In the genomic region with DNA sequence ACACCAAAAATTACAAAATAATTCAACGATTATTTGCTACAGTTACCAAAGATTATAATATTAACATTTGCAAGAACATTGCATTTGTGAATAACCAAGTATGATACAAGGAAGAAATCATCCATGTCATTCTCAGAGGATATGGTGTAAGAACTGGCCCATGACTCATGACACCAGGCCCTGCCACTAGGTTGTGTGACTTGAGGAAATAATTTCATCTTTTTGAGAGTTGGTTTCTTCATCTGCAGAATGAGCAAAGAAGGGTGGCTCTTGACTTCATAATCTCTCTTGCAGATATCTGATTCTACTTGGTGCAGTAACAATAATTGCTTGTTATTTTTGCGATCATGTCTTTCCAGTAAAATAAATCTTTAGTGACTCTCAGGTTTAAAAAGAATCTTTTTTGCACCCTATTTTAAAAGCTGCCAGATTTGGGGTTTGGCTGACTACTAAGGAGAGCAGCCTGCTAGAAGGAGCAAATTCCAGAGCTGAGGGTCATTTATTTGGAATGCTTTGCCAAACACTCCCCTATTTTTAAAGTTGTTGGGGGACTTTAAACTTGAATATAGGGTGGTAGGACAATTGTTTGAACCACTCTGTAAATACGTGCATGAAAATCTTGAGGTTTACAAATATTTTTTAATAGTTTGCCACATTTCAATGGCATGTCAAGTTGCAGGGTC, we compare ENCODE assay signal across 13 cellular contexts. TPM values are rescaled to one million over a fixed set of nuclear protein-coding genes. Genes with fewer than 3 reads are reported as not detected.
A peak's percentile ranks its signal among the peaks of the same experiment; 100 is the strongest.
DNase-seq lines count a peak whose midpoint lies in the region; ATAC-seq and TF ChIP-seq lines count a peak whose summit lies in the region.
"Had no signal": no experiment of that assay in that cellular context is flagged by ENCODE, and none has a peak within 500 bp of the region (broad histone marks: within the 10 kb centered on the region; RNA-seq: fewer than 3 reads in every experiment).

No MANE protein-coding gene starts in this region.

- DNase-seq in MCF 10A (ENCODE audit: unreplicated experiment): peak; percentile 79
- DNase-seq in breast epithelium (ENCODE audit: low spot score in 2 of 2): no peak
- DNase-seq in SJSA1 (ENCODE audit: low read depth in 1 of 2, low spot score in 2 of 2): peak in 1 of 2 experiments; percentile 28
- DNase-seq in foreskin keratinocyte: peak in 1 of 2 donors; percentile 17
- DNase-seq in upper lobe of right lung: no peak
- no peak for DNase-seq in T-cell
- DNase-seq: activated naive CD4-positive, alpha-beta T cell treated with Interleukin-2 at 50 U/mL for 16 hours; BE2C; NCI-H446 treated with DMSO at 0.1 percent for 48 hours; stimulated activated naive CD4-positive, alpha-beta T cell had no signal

- ATAC-seq in foreskin keratinocyte: peak; percentile 39
- peak; percentile 80 for ATAC-seq in upper lobe of right lung
- ATAC-seq in HG03342 (IDR thresholded peaks at IDR 0.05; ENCODE audit: unreplicated experiment): no peak
- ATAC-seq in T-cell (replicated peaks in 1 of 4): no peak
- ATAC-seq in GM18505 (IDR thresholded peaks at IDR 0.05; ENCODE audit: unreplicated experiment): no peak

- H3K9me3 Mint-ChIP-seq in MCF 10A (ENCODE audit: unreplicated experiment): no peaks in the 10 kb centered on the region
- H3K9me3 Mint-ChIP-seq in T-cell: no peaks in the 10 kb centered on the region
- H3K9me3 Mint-ChIP-seq: memory B cell had no signal

- CTCF ChIA-PET in MCF 10A (lab: Yijun Ruan, JAX): interaction anchor here (0.7 to 1.4 kb wide), 3 partner anchors 44 to 137 kb away, joined by 3 to 4 read pairs (median 3); no protein-coding TSS in a partner anchor
- CTCF ChIA-PET in T-cell (lab: Charles Lee): no interaction called here

- no peaks in the 10 kb centered on the region for H3K4me1 ChIP-seq in breast epithelium
- peaks cover 70% of the 10 kb centered on the region for H3K4me1 ChIP-seq in SJSA1 (replicated peaks)
- H3K4me1 ChIP-seq in foreskin keratinocyte: peaks cover 10% of the 10 kb centered on the region
- H3K4me1 ChIP-seq in upper lobe of right lung: peaks cover 56% of the 10 kb centered on the region

- H3K27me3 ChIP-seq in breast epithelium (no peaks in the 10 kb centered on the region), SJSA1 (replicated peaks) (no peaks in the 10 kb centered on the region), foreskin keratinocyte (no peaks in the 10 kb centered on the region), upper lobe of right lung (no peaks in the 10 kb centered on the region)
- H3K27me3 ChIP-seq: BE2C had no signal

- POLR2A ChIA-PET in MCF 10A (lab: Yijun Ruan, JAX): interaction anchor here (0.5 to 6.0 kb wide), 3 partner anchors 8 to 178 kb away, joined by 3 to 51 read pairs (median 3); partner anchors contain the start of gene ITGA2
- POLR2A ChIA-PET in T-cell (lab: Charles Lee): no interaction called here

- no TSS peak for BruUV-seq in MCF 10A (replicated peaks; lab: Mats Ljungman, UMichigan)

- no peak for TF ChIP-seq CTCF in MCF 10A (IDR thresholded peaks at IDR 0.05; ENCODE audit: unreplicated experiment)
- TF ChIP-seq CTCF in breast epithelium (IDR thresholded peaks at IDR 0.05): no peak
- TF ChIP-seq CTCF in foreskin keratinocyte (conservative IDR thresholded peaks at IDR 0.05): no peak
- no peak for TF ChIP-seq CTCF in upper lobe of right lung (IDR thresholded peaks at IDR 0.05)

- H3K9me3 ChIP-seq in breast epithelium (no peaks in the 10 kb centered on the region), SJSA1 (replicated peaks) (no peaks in the 10 kb centered on the region), upper lobe of right lung (no peaks in the 10 kb centered on the region)
- H3K9me3 ChIP-seq: BE2C had no signal

- H3K36me3 ChIP-seq in breast epithelium: no peaks in the 10 kb centered on the region
- H3K36me3 ChIP-seq in SJSA1: no peaks in the 10 kb centered on the region
- H3K36me3 ChIP-seq in upper lobe of right lung: no peaks in the 10 kb centered on the region

- no peak for TF ChIP-seq POLR2A in breast epithelium (IDR thresholded peaks at IDR 0.05)
- no peak for TF ChIP-seq POLR2A in GM18505 (IDR thresholded peaks at IDR 0.05; ENCODE audit: borderline replicate concordance, extremely low read depth, insufficient read depth, insufficient read length)

- H3K27ac Mint-ChIP-seq in MCF 10A (ENCODE audit: low read depth, unreplicated experiment) (no peak overlapping the region), T-cell (no peak overlapping the region)
- H3K27ac Mint-ChIP-seq: memory B cell had no signal

- no peak overlapping the region for H3K27ac ChIP-seq in breast epithelium
- H3K27ac ChIP-seq in SJSA1: peak overlapping the region; percentile 67
- no peak overlapping the region for H3K27ac ChIP-seq in foreskin keratinocyte
- H3K27ac ChIP-seq in upper lobe of right lung: no peak overlapping the region

- H3K36me3 Mint-ChIP-seq in MCF 10A (ENCODE audit: insufficient read depth, unreplicated experiment) (peaks cover 2% of the 10 kb centered on the region), T-cell (no peaks in the 10 kb centered on the region)
- H3K36me3 Mint-ChIP-seq: memory B cell had no signal

- H3K27me3 Mint-ChIP-seq in MCF 10A (ENCODE audit: insufficient read depth, unreplicated experiment) (no peaks in the 10 kb centered on the region), T-cell (no peaks in the 10 kb centered on the region)

- no peak overlapping the region for H3K4me3 ChIP-seq in breast epithelium
- no peak overlapping the region for H3K4me3 ChIP-seq in SJSA1
- H3K4me3 ChIP-seq in upper lobe of right lung: no peak overlapping the region

- H3K4me3 Mint-ChIP-seq in MCF 10A (ENCODE audit: unreplicated experiment): no peak overlapping the region
- no peak overlapping the region for H3K4me3 Mint-ChIP-seq in T-cell
- H3K4me3 Mint-ChIP-seq: memory B cell had no signal

- peaks cover 13% of the 10 kb centered on the region for H3K4me1 Mint-ChIP-seq in MCF 10A (ENCODE audit: insufficient read depth, unreplicated experiment)
- peaks cover 0 to 4% (median 2%) of the 10 kb centered on the region in 3 donors for H3K4me1 Mint-ChIP-seq in T-cell
- H3K4me1 Mint-ChIP-seq: memory B cell had no signal

- intact Hi-C loops in MCF 10A (cut with micrococcal nuclease): loop anchor here (10.0 kb wide), 1 partner anchor 54 kb away; no protein-coding TSS in a partner anchor
- intact Hi-C loops in breast epithelium (cut with DNase I; ENCODE audit: low total_unique reads): no loop called here
- intact Hi-C loops in upper lobe of right lung (cut with DNase I): no loop called here

RNA-seq across cellular contexts. Expression of gene ITGA1, which starts 23.5 kb away (rescaled TPM):
- 5.3 and 7.7 TPM in 2 replicates for total RNA-seq in MCF 10A (2022)
- 10 to 100 TPM; 26.2 to 49.2 (median 36.6) TPM for total RNA-seq in breast epithelium
- total RNA-seq in SJSA1 (2014; rRNA removed; shearing (Covaris generic)): 27.4 and 27.5 TPM in 2 replicates
- total RNA-seq in foreskin keratinocyte: 2.5 and 7.6 TPM in 2 replicates
- polyA plus RNA-seq in foreskin keratinocyte: 0.36 and 0.84 TPM in 2 replicates
- 94.8 TPM for total RNA-seq in upper lobe of right lung
- 10 to 100 TPM in 1 of 5 donors, 1 to 10 TPM in 4; 2.9 to 13.0 (median 6.8) TPM for total RNA-seq in T-cell

RNA-seq across cellular contexts. Expression of gene PELO, which starts 23.5 kb away (rescaled TPM):
- total RNA-seq in MCF 10A (2022) (22.5 and 23.1 TPM in 2 replicates), breast epithelium (10 to 100 TPM; 11.7 to 16.7 (median 12.1) TPM), foreskin keratinocyte (16.2 and 17.1 TPM in 2 replicates), upper lobe of right lung (41.3 TPM), T-cell (10 to 100 TPM in 3 of 5 donors, 1 to 10 TPM in 2; 7.3 to 18.2 (median 13.8) TPM)
- total RNA-seq in SJSA1 (2014; rRNA removed; shearing (Covaris generic)): 12.8 and 20.9 TPM in 2 replicates
- 21.4 and 22.3 TPM in 2 replicates for polyA plus RNA-seq in foreskin keratinocyte

Comparison
In these comparisons a context has a peak if more than half of its experiments do, and no peak if none do; other contexts are left out.
1. ATAC-seq: peak in foreskin keratinocyte (single experiment) and upper lobe of right lung (single experiment); none in HG03342 (single experiment), T-cell (0 of 4) and GM18505 (single experiment).